Comparison of ENCODE assay signal across 35 cellular contexts in genomic region chr4:67286724-67287123, GRCh38.
"Had no signal": no experiment of that assay in that cellular context is flagged by ENCODE, and none has a peak within 500 bp of the region (broad histone marks: within the 10 kb centered on the region; RNA-seq: fewer than 3 reads in every experiment).

No MANE protein-coding gene starts in this region.

- H3K27ac Mint-ChIP-seq: activated naive CD4-positive, alpha-beta T cell treated with anti-CD3 and anti-CD28 coated beads for 36 hours; activated naive CD4-positive, alpha-beta T cell treated with anti-CD3 and anti-CD28 coated beads, Interleukin-2, amount 10 ng/mL, durations not matched to agents 7 days and 5 days; activated naive CD4-positive, alpha-beta T cell treated with anti-CD3 and anti-CD28 coated beads, Interleukin-2, amount 50 U/mL, for 24 hours; activated naive CD4-positive, alpha-beta T cell treated with anti-CD3 and anti-CD28 coated beads, Interleukin-2, amount 50 U/mL, for 72 hours; activated naive CD8-positive, alpha-beta T cell; activated naive CD8-positive, alpha-beta T cell treated with anti-CD3 and anti-CD28 coated beads for 36 hours; activated naive CD8-positive, alpha-beta T cell treated with anti-CD3 and anti-CD28 coated beads, Interleukin-2, amount 10 ng/mL, durations not matched to agents 7 days and 5 days; activated naive CD8-positive, alpha-beta T cell treated with anti-CD3 and anti-CD28 coated beads, Interleukin-2, amount 50 U/mL, for 24 hours; activated T-cell treated with anti-CD3 and anti-CD28 coated beads, Interleukin-2, amount 50 U/mL, for 24 hours; activated T-cell treated with anti-CD3 and anti-CD28 coated beads, Interleukin-2, amount 50 U/mL, for 72 hours; activated T-helper 1 cell treated with anti-CD3 and anti-CD28 coated beads, Interleukin-12 subunit alpha, Interleukin-12 subunit beta, Interleukin-2, Interleukin-4 antibody, amounts not matched to agents 30 ng/mL and 10 ng/mL and 1 ng/mL, durations not matched to agents 14 hours and 24 hours and 36 hours; activated T-helper 17 cell treated with anti-CD3 and anti-CD28 coated beads, Interleukin-2, amount 50 U/mL, for 72 hours; activated T-helper 2 cell treated with anti-CD3 and anti-CD28 coated beads, Interferon-gamma antibody, Interleukin-2, Interleukin-4, amounts not matched to agents 10 μg/mL and 5 μg/mL and 100 μg/mL, durations not matched to agents 14 hours and 24 hours and 36 hours; brain had no signal

- H3K4me3 Mint-ChIP-seq: activated naive CD4-positive, alpha-beta T cell treated with anti-CD3 and anti-CD28 coated beads for 36 hours; activated naive CD4-positive, alpha-beta T cell treated with anti-CD3 and anti-CD28 coated beads, Interleukin-2, amount 10 ng/mL, durations not matched to agents 7 days and 5 days; activated naive CD4-positive, alpha-beta T cell treated with anti-CD3 and anti-CD28 coated beads, Interleukin-2, amount 50 U/mL, for 24 hours; activated naive CD8-positive, alpha-beta T cell; activated naive CD8-positive, alpha-beta T cell treated with anti-CD3 and anti-CD28 coated beads for 36 hours; activated naive CD8-positive, alpha-beta T cell treated with anti-CD3 and anti-CD28 coated beads, Interleukin-2, amount 10 ng/mL, durations not matched to agents 7 days and 5 days; activated naive CD8-positive, alpha-beta T cell treated with anti-CD3 and anti-CD28 coated beads, Interleukin-2, amount 50 U/mL, for 24 hours; activated T-cell treated with anti-CD3 and anti-CD28 coated beads, Interleukin-2, amount 50 U/mL, for 24 hours; activated T-cell treated with anti-CD3 and anti-CD28 coated beads, Interleukin-2, amount 50 U/mL, for 4 hours; activated T-cell treated with anti-CD3 and anti-CD28 coated beads, Interleukin-2, amount 50 U/mL, for 72 hours; activated T-helper 1 cell treated with anti-CD3 and anti-CD28 coated beads, Interleukin-12 subunit alpha, Interleukin-12 subunit beta, Interleukin-2, Interleukin-4 antibody, amounts not matched to agents 30 ng/mL and 10 ng/mL and 1 ng/mL, durations not matched to agents 14 hours and 24 hours and 36 hours; activated T-helper 17 cell treated with anti-CD3 and anti-CD28 coated beads, Interleukin-2, amount 50 U/mL, for 72 hours; brain; central memory CD8-positive, alpha-beta T cell had no signal

- ATAC-seq: activated naive CD4-positive, alpha-beta T cell treated with anti-CD3 and anti-CD28 coated beads, Interleukin-2, amount 50 U/mL, for 72 hours; activated naive CD8-positive, alpha-beta T cell treated with anti-CD3 and anti-CD28 coated beads, Interleukin-2, amount 50 U/mL, for 24 hours; activated T-cell treated with anti-CD3 and anti-CD28 coated beads, Interleukin-2, amount 50 U/mL, for 4 hours; activated T-helper 17 cell treated with anti-CD3 and anti-CD28 coated beads, Interleukin-2, amount 50 U/mL, for 72 hours; body of pancreas had no signal

- H3K9me3 Mint-ChIP-seq: activated naive CD4-positive, alpha-beta T cell treated with anti-CD3 and anti-CD28 coated beads for 36 hours; activated naive CD4-positive, alpha-beta T cell treated with anti-CD3 and anti-CD28 coated beads, Interleukin-2, amount 10 ng/mL, durations not matched to agents 7 days and 5 days; activated naive CD4-positive, alpha-beta T cell treated with anti-CD3 and anti-CD28 coated beads, Interleukin-2, amount 50 U/mL, for 24 hours; activated naive CD8-positive, alpha-beta T cell treated with anti-CD3 and anti-CD28 coated beads for 36 hours; activated naive CD8-positive, alpha-beta T cell treated with anti-CD3 and anti-CD28 coated beads, Interleukin-2, amount 10 ng/mL, durations not matched to agents 7 days and 5 days; activated naive CD8-positive, alpha-beta T cell treated with anti-CD3 and anti-CD28 coated beads, Interleukin-2, amount 50 U/mL, for 24 hours; activated T-cell treated with anti-CD3 and anti-CD28 coated beads, Interleukin-2, amount 50 U/mL, for 24 hours; activated T-cell treated with anti-CD3 and anti-CD28 coated beads, Interleukin-2, amount 50 U/mL, for 4 hours; activated T-cell treated with anti-CD3 and anti-CD28 coated beads, Interleukin-2, amount 50 U/mL, for 72 hours; activated T-helper 1 cell treated with anti-CD3 and anti-CD28 coated beads, Interleukin-12 subunit alpha, Interleukin-12 subunit beta, Interleukin-2, Interleukin-4 antibody, amounts not matched to agents 30 ng/mL and 10 ng/mL and 1 ng/mL, durations not matched to agents 14 hours and 24 hours and 36 hours; activated T-helper 17 cell treated with anti-CD3 and anti-CD28 coated beads, Interleukin-2, amount 50 U/mL, for 72 hours; activated T-helper 2 cell treated with anti-CD3 and anti-CD28 coated beads, Interferon-gamma antibody, Interleukin-2, Interleukin-4, amounts not matched to agents 10 μg/mL and 5 μg/mL and 100 μg/mL, durations not matched to agents 14 hours and 24 hours and 36 hours had no signal

- DNase-seq: activated effector memory CD4-positive, alpha-beta T cell treated with anti-CD3 and anti-CD28 coated beads, Interleukin-2, amount 50 U/mL, for 16 hours; activated effector memory CD4-positive, alpha-beta T cell treated with Interleukin-2 at 50 U/mL for 16 hours; activated gamma-delta T cell; activated gamma-delta T cell treated with Interleukin-2 at 50 U/mL for 16 hours; activated naive CD4-positive, alpha-beta T cell; activated naive CD4-positive, alpha-beta T cell treated with anti-CD3 and anti-CD28 coated beads for 36 hours; activated naive CD4-positive, alpha-beta T cell treated with anti-CD3 and anti-CD28 coated beads, Interleukin-2, amount 10 ng/mL, durations not matched to agents 7 days and 5 days; activated naive CD4-positive, alpha-beta T cell treated with anti-CD3 and anti-CD28 coated beads, Interleukin-2, amount 50 U/mL, for 16 hours; activated naive CD4-positive, alpha-beta T cell treated with Interleukin-2 at 50 U/mL for 16 hours; activated naive CD8-positive, alpha-beta T cell treated with anti-CD3 and anti-CD28 coated beads for 36 hours; activated naive CD8-positive, alpha-beta T cell treated with anti-CD3 and anti-CD28 coated beads, Interleukin-2, amount 10 ng/mL, durations not matched to agents 7 days and 5 days; activated naive CD8-positive, alpha-beta T cell treated with anti-CD3 and anti-CD28 coated beads, Interleukin-2, amount 50 U/mL, for 24 hours; activated T-cell treated with anti-CD3 and anti-CD28 coated beads, Interleukin-2, amount 50 U/mL, for 1 hour; activated T-cell treated with anti-CD3 and anti-CD28 coated beads, Interleukin-2, amount 50 U/mL, for 24 hours; activated T-cell treated with anti-CD3 and anti-CD28 coated beads, Interleukin-2, amount 50 U/mL, for 4 hours; activated T-cell treated with anti-CD3 and anti-CD28 coated beads, Interleukin-2, amount 50 U/mL, for 48 hours; activated T-cell treated with anti-CD3 and anti-CD28 coated beads, Interleukin-2, amount 50 U/mL, for 72 hours; adrenal gland; amniotic stem cell; amygdala; anterior cingulate cortex; aorta; body of pancreas; brain microvascular endothelial cell; caudate nucleus; central memory CD4-positive, alpha-beta T cell; cerebellar nuclear complex had no signal

- H3K27me3 Mint-ChIP-seq: activated naive CD4-positive, alpha-beta T cell treated with anti-CD3 and anti-CD28 coated beads, Interleukin-2, amount 10 ng/mL, durations not matched to agents 7 days and 5 days; activated naive CD4-positive, alpha-beta T cell treated with anti-CD3 and anti-CD28 coated beads, Interleukin-2, amount 50 U/mL, for 24 hours; activated naive CD8-positive, alpha-beta T cell treated with anti-CD3 and anti-CD28 coated beads for 36 hours; activated naive CD8-positive, alpha-beta T cell treated with anti-CD3 and anti-CD28 coated beads, Interleukin-2, amount 10 ng/mL, durations not matched to agents 7 days and 5 days; activated naive CD8-positive, alpha-beta T cell treated with anti-CD3 and anti-CD28 coated beads, Interleukin-2, amount 50 U/mL, for 24 hours; activated T-cell treated with anti-CD3 and anti-CD28 coated beads, Interleukin-2, amount 50 U/mL, for 24 hours; activated T-helper 17 cell treated with anti-CD3 and anti-CD28 coated beads, Interleukin-2, amount 50 U/mL, for 72 hours; brain; central memory CD8-positive, alpha-beta T cell had no signal

- H3K36me3 Mint-ChIP-seq: activated naive CD4-positive, alpha-beta T cell treated with anti-CD3 and anti-CD28 coated beads, Interleukin-2, amount 10 ng/mL, durations not matched to agents 7 days and 5 days; activated naive CD4-positive, alpha-beta T cell treated with anti-CD3 and anti-CD28 coated beads, Interleukin-2, amount 50 U/mL, for 24 hours; activated naive CD4-positive, alpha-beta T cell treated with anti-CD3 and anti-CD28 coated beads, Interleukin-2, amount 50 U/mL, for 72 hours; activated naive CD8-positive, alpha-beta T cell; activated naive CD8-positive, alpha-beta T cell treated with anti-CD3 and anti-CD28 coated beads for 36 hours; activated naive CD8-positive, alpha-beta T cell treated with anti-CD3 and anti-CD28 coated beads, Interleukin-2, amount 10 ng/mL, durations not matched to agents 7 days and 5 days; brain had no signal

- H3K4me1 Mint-ChIP-seq: activated naive CD4-positive, alpha-beta T cell treated with anti-CD3 and anti-CD28 coated beads, Interleukin-2, amount 10 ng/mL, durations not matched to agents 7 days and 5 days; activated naive CD4-positive, alpha-beta T cell treated with anti-CD3 and anti-CD28 coated beads, Interleukin-2, amount 50 U/mL, for 24 hours; activated naive CD8-positive, alpha-beta T cell treated with anti-CD3 and anti-CD28 coated beads for 36 hours; activated naive CD8-positive, alpha-beta T cell treated with anti-CD3 and anti-CD28 coated beads, Interleukin-2, amount 10 ng/mL, durations not matched to agents 7 days and 5 days; activated naive CD8-positive, alpha-beta T cell treated with anti-CD3 and anti-CD28 coated beads, Interleukin-2, amount 50 U/mL, for 24 hours; activated T-helper 17 cell treated with anti-CD3 and anti-CD28 coated beads, Interleukin-2, amount 50 U/mL, for 72 hours; central memory CD8-positive, alpha-beta T cell had no signal
